9 cellular contexts compared by ENCODE assay signal in the genomic region with DNA sequence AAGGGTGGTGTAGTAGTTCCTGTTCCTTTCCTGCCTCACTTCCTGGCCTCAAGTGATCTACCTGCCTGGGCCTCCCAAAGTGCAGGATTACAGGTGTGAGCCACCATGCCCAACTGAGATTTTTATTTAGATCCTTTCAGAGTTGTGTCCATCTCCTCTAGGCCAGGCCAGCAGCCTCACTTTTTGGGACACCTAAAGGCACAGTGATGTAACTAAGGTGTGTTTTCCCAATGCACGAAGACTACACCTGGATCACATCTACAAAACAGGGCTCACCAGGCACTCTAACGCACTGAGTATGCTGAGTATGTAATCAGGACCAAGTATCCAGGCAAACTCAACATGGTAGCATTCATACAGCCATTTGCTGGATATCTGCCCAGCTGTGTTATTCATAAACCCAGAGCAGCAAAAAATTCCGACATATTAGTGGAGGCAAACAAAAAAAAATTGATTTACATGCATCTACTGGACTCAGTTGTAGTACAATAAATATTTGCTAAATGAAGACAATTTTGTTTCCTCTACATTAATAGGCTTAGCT. TPM values are rescaled to one million over a fixed set of nuclear protein-coding genes. Genes with fewer than 3 reads are reported as not detected.
DNase-seq lines count a peak whose midpoint lies in the region; ATAC-seq and TF ChIP-seq lines count a peak whose summit lies in the region.
"Had no signal": no experiment of that assay in that cellular context is flagged by ENCODE, and none has a peak within 500 bp of the region (broad histone marks: within the 10 kb centered on the region; RNA-seq: fewer than 3 reads in every experiment).

No MANE protein-coding gene starts in this region.

- ATAC-seq in CD4-positive, alpha-beta T cell (ENCODE audit: poor library complexity): no peak

- peak overlapping the region; percentile 80 for H3K27ac ChIP-seq in CD4-positive, alpha-beta T cell (ENCODE audit: low read depth, low read length)
- H3K27ac ChIP-seq in coronary artery (peak overlapping the region; percentile 80 to 87), substantia nigra (ENCODE audit: low read depth, low read length, poor library complexity, severe bottlenecking) (no peak overlapping the region)

- peak overlapping the region; percentile 88 for H3K4me3 Mint-ChIP-seq in CD4-positive, alpha-beta T cell

- POLR2A ChIA-PET in CD4-positive, alpha-beta T cell (lab: Charles Lee): interaction anchor here (1.0 to 5.5 kb wide), 3 partner anchors 10 to 29 kb away, joined by 5 to 169 read pairs (median 66); no protein-coding TSS in a partner anchor

- no peak for TF ChIP-seq CTCF in CD4-positive, alpha-beta T cell (IDR thresholded peaks at IDR 0.05)
- TF ChIP-seq CTCF in coronary artery (IDR thresholded peaks at IDR 0.05): no peak

- peak overlapping the region; percentile 89 for H3K27ac Mint-ChIP-seq in CD4-positive, alpha-beta T cell

- no peaks in the 10 kb centered on the region for H3K9me3 ChIP-seq in CD4-positive, alpha-beta T cell (ENCODE audit: control insufficient read depth, low read length)

- no peak for DNase-seq in CD4-positive, alpha-beta T cell
- DNase-seq in NCI-H226 (peak; percentile 40), coronary artery (ENCODE audit: low spot score) (no peak), non-pigmented ciliary epithelial cell (ENCODE audit: low read depth) (peak; percentile 64), substantia nigra (lab: John Stamatoyannopoulos, UW) (no peak), NCI-H2107 treated with DMSO at 0.1 percent for 48 hours (lab: John Stamatoyannopoulos, UW; ENCODE audit: unreplicated experiment) (no peak), DMS153 treated with DMSO at 0.1 percent for 48 hours (lab: John Stamatoyannopoulos, UW; ENCODE audit: unreplicated experiment) (no peak)
- DNase-seq in stimulated activated CD4-positive, alpha-beta T cell treated with anti-CD3 and anti-CD28 coated beads, Interleukin-4, amount 100 ng/mL, for 24 hours: no peak
- DNase-seq: NCI-H1694 had no signal

- CTCF ChIA-PET in CD4-positive, alpha-beta T cell (lab: Charles Lee): interaction anchor here (1.0 to 2.4 kb wide), 3 partner anchors 14 to 18 kb away, joined by 3 to 17 read pairs (median 5); no protein-coding TSS in a partner anchor

- H3K9me3 Mint-ChIP-seq in CD4-positive, alpha-beta T cell: no peaks in the 10 kb centered on the region

- peak overlapping the region; percentile 14 for H3K4me3 ChIP-seq in coronary artery

- H3K27me3 Mint-ChIP-seq in CD4-positive, alpha-beta T cell: no peaks in the 10 kb centered on the region

- intact Hi-C loops in CD4-positive, alpha-beta T cell (cut with DNase I, micrococcal nuclease): no loop called here

- no peaks in the 10 kb centered on the region for H3K27me3 ChIP-seq in CD4-positive, alpha-beta T cell (ENCODE audit: control insufficient read depth, insufficient read depth, low read length)

- H3K4me1 Mint-ChIP-seq in CD4-positive, alpha-beta T cell (ENCODE audit: low read depth): peaks cover 93% of the 10 kb centered on the region

- peaks cover 47% of the 10 kb centered on the region for H3K36me3 Mint-ChIP-seq in CD4-positive, alpha-beta T cell (ENCODE audit: low read depth)

RNA-seq across cellular contexts. Expression of gene LPIN2, which starts 33.8 kb away (rescaled TPM):
- 10 to 100 TPM; 48.7 to 49.0 TPM for total RNA-seq in CD4-positive, alpha-beta T cell

Comparison
In these comparisons a context has a peak if more than half of its experiments do, and no peak if none do; other contexts are left out.
1. DNase-seq: peak in NCI-H226 (single experiment) and non-pigmented ciliary epithelial cell (single experiment); none in CD4-positive, alpha-beta T cell (0 of 10), coronary artery (single experiment), substantia nigra (0 of 49), NCI-H2107 treated with DMSO at 0.1 percent for 48 hours (single experiment), stimulated activated CD4-positive, alpha-beta T cell treated with anti-CD3 and anti-CD28 coated beads, Interleukin-4, amount 100 ng/mL, for 24 hours (single experiment) and DMS153 treated with DMSO at 0.1 percent for 48 hours (single experiment).